9 cellular contexts compared by ENCODE assay signal in the genomic region with DNA sequence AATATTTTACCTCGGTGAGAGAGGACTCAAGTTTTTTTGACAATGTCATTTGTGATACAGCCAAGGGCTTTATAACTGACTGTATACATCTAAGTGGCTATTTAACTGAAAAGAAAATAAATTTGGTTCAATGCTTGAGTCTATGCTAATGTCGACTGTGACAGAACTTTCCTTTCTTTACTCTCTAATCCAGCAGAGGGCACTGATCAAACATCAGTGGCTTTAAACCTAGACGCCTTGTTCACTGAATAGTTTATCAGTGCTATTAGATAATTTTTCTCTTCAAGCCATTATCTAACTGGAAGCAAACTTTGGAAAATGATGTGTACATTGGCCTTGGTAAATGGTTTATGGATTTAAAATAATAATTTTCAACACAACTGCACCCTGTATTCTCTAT.
DNase-seq lines count a peak whose midpoint lies in the region; ATAC-seq and TF ChIP-seq lines count a peak whose summit lies in the region.
"Had no signal": no experiment of that assay in that cellular context is flagged by ENCODE, and none has a peak within 500 bp of the region (broad histone marks: within the 10 kb centered on the region; RNA-seq: fewer than 3 reads in every experiment).

No MANE protein-coding gene starts in this region.

- H3K4me3 ChIP-seq in epithelial cell of esophagus (ENCODE audit: low read length) (no peak overlapping the region), right cardiac atrium (ENCODE audit: low read length) (no peak overlapping the region)

- no peak overlapping the region for H3K27ac ChIP-seq in C4-2B
- H3K27ac ChIP-seq in right cardiac atrium (ENCODE audit: low read length), result no peak overlapping the region

- no peak for TF ChIP-seq EP300 in Ishikawa (IDR thresholded peaks at IDR 0.05; ENCODE audit: borderline replicate concordance)

- 23% methylated on average over 3 of the region's 3 CpGs for WGBS in right cardiac atrium

- TF ChIP-seq CTCF in C4-2B (conservative IDR thresholded peaks at IDR 0.05) (peak; percentile 34), epithelial cell of esophagus (IDR thresholded peaks at IDR 0.05; ENCODE audit: insufficient read depth, low read depth, low read length, missing control alignments) (peak; percentile 48)

- no peaks in the 10 kb centered on the region for H3K4me1 ChIP-seq in right cardiac atrium (ENCODE audit: control insufficient read depth, insufficient read depth, low read length)

- intact Hi-C loops in right cardiac atrium (cut with DNase I), result no loop called here

- no peak for TF ChIP-seq POLR2A in GM18505 (IDR thresholded peaks at IDR 0.05; ENCODE audit: borderline replicate concordance, extremely low read depth, insufficient read depth, insufficient read length)

- DNase-seq in epithelial cell of esophagus (ENCODE audit: low read depth) (peak; percentile 25), GM19238 (ENCODE audit: insufficient read length, low spot score) (no peak), right cardiac atrium (no peak)
- no peak for DNase-seq in activated T-cell treated with anti-CD3 and anti-CD28 coated beads, Interleukin-2, amount 50 U/mL, for 48 hours
- DNase-seq: EL had no signal

- no peaks in the 10 kb centered on the region for H3K27me3 ChIP-seq in right cardiac atrium (ENCODE audit: control insufficient read depth, insufficient read depth)

- peak; percentile 49; the same call in 1 of the 2 replicates for TF ChIP-seq RAD21 in Ishikawa (IDR thresholded peaks at IDR 0.05; ENCODE audit: low read depth)

- no peaks in the 10 kb centered on the region for H3K9me3 ChIP-seq in right cardiac atrium (ENCODE audit: control insufficient read depth, low read length)

- peak; percentile 49 for ATAC-seq in GM18520 (IDR thresholded peaks at IDR 0.05; ENCODE audit: unreplicated experiment)
- no peak for ATAC-seq in GM18505 (IDR thresholded peaks at IDR 0.05; ENCODE audit: unreplicated experiment)
- no peak for ATAC-seq in right cardiac atrium

TF ChIP-seq in Ishikawa, 13 proteins besides CTCF, POLR2A, EP300 and RAD21:
- no peak for TF ChIP-seq TEAD4 (IDR thresholded peaks at IDR 0.05)
- TF ChIP-seq NFIC (IDR thresholded peaks at IDR 0.05), result no peak
- TF ChIP-seq TCF12 (IDR thresholded peaks at IDR 0.05; ENCODE audit: low read depth), result no peak
- no peak for TF ChIP-seq EGR1 (IDR thresholded peaks at IDR 0.05)
- TF ChIP-seq FOXM1 (IDR thresholded peaks at IDR 0.05; ENCODE audit: borderline replicate concordance, low read depth), result no peak
- TF ChIP-seq, protein P1, sequence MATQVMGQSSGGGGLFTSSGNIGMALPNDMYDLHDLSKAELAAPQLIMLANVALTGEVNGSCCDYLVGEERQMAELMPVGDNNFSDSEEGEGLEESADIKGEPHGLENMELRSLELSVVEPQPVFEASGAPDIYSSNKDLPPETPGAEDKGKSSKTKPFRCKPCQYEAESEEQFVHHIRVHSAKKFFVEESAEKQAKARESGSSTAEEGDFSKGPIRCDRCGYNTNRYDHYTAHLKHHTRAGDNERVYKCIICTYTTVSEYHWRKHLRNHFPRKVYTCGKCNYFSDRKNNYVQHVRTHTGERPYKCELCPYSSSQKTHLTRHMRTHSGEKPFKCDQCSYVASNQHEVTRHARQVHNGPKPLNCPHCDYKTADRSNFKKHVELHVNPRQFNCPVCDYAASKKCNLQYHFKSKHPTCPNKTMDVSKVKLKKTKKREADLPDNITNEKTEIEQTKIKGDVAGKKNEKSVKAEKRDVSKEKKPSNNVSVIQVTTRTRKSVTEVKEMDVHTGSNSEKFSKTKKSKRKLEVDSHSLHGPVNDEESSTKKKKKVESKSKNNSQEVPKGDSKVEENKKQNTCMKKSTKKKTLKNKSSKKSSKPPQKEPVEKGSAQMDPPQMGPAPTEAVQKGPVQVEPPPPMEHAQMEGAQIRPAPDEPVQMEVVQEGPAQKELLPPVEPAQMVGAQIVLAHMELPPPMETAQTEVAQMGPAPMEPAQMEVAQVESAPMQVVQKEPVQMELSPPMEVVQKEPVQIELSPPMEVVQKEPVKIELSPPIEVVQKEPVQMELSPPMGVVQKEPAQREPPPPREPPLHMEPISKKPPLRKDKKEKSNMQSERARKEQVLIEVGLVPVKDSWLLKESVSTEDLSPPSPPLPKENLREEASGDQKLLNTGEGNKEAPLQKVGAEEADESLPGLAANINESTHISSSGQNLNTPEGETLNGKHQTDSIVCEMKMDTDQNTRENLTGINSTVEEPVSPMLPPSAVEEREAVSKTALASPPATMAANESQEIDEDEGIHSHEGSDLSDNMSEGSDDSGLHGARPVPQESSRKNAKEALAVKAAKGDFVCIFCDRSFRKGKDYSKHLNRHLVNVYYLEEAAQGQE (IDR thresholded peaks at IDR 0.05; ENCODE audit: low read depth), result no peak
- no peak for TF ChIP-seq YY1 (IDR thresholded peaks at IDR 0.05; ENCODE audit: low read depth)
- TF ChIP-seq, protein P2, sequence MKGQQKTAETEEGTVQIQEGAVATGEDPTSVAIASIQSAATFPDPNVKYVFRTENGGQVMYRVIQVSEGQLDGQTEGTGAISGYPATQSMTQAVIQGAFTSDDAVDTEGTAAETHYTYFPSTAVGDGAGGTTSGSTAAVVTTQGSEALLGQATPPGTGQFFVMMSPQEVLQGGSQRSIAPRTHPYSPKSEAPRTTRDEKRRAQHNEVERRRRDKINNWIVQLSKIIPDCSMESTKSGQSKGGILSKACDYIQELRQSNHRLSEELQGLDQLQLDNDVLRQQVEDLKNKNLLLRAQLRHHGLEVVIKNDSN (IDR thresholded peaks at IDR 0.05), result no peak
- TF ChIP-seq, protein P3, sequence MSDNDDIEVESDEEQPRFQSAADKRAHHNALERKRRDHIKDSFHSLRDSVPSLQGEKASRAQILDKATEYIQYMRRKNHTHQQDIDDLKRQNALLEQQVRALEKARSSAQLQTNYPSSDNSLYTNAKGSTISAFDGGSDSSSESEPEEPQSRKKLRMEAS (IDR thresholded peaks at IDR 0.05), result no peak
- no peak for TF ChIP-seq CEBPB (IDR thresholded peaks at IDR 0.05)
- no peak for TF ChIP-seq CREB1 (IDR thresholded peaks at IDR 0.05; ENCODE audit: low read depth)
- no peak for TF ChIP-seq ZBTB7A (IDR thresholded peaks at IDR 0.05; ENCODE audit: low read depth)
- TF ChIP-seq TAF1 (IDR thresholded peaks at IDR 0.05; ENCODE audit: low read depth), result no peak
